20 cellular contexts compared by ENCODE assay signal in genomic region chr1:184716158-184716557, GRCh38.
"Had no signal": no experiment of that assay in that cellular context is flagged by ENCODE, and none has a peak within 500 bp of the region (broad histone marks: within the 10 kb centered on the region; RNA-seq: fewer than 3 reads in every experiment).

No MANE protein-coding gene starts in this region.

- H3K27me3 ChIP-seq: esophagus squamous epithelium, gastrocnemius medialis, heart right ventricle, suprapubic skin had no signal

- ATAC-seq: activated CD4-positive, CD25-positive, alpha-beta regulatory T cell treated with anti-CD3 and anti-CD28 coated beads, Interleukin-2, amount 50 U/mL, for 24 hours; activated CD8-positive, alpha-beta memory T cell treated with anti-CD3 and anti-CD28 coated beads, Interleukin-2, amount 10 ng/mL, durations not matched to agents 7 days and 5 days; gastrocnemius medialis; heart right ventricle; sciatic nerve; stimulated activated naive CD8-positive, alpha-beta T cell treated with anti-CD3 and anti-CD28 coated beads, Interleukin-15, Interleukin-2, amounts not matched to agents 100 U/mL and 50 U/mL, for 24 hours had no signal

- H3K4me3 ChIP-seq: esophagus squamous epithelium, gastrocnemius medialis, heart right ventricle, left ventricle myocardium inferior, suprapubic skin had no signal

- H3K27me3 Mint-ChIP-seq: activated CD8-positive, alpha-beta memory T cell treated with anti-CD3 and anti-CD28 coated beads, Interleukin-2, amount 10 ng/mL, durations not matched to agents 7 days and 5 days; activated naive CD8-positive, alpha-beta T cell; activated T-cell treated with anti-CD3 and anti-CD28 coated beads, Interleukin-2, amount 50 U/mL, for 24 hours; type B pancreatic cell had no signal

- H3K4me3 Mint-ChIP-seq: activated CD8-positive, alpha-beta memory T cell treated with anti-CD3 and anti-CD28 coated beads, Interleukin-2, amount 10 ng/mL, durations not matched to agents 7 days and 5 days; activated naive CD8-positive, alpha-beta T cell; activated T-cell treated with anti-CD3 and anti-CD28 coated beads, Interleukin-2, amount 50 U/mL, for 24 hours; type B pancreatic cell had no signal

- H3K9me3 Mint-ChIP-seq: activated T-cell treated with anti-CD3 and anti-CD28 coated beads, Interleukin-2, amount 50 U/mL, for 24 hours; type B pancreatic cell had no signal

- H3K4me1 Mint-ChIP-seq: activated CD8-positive, alpha-beta memory T cell treated with anti-CD3 and anti-CD28 coated beads, Interleukin-2, amount 10 ng/mL, durations not matched to agents 7 days and 5 days had no signal

- H3K4me1 ChIP-seq: esophagus squamous epithelium, gastrocnemius medialis, heart right ventricle, suprapubic skin had no signal

- DNase-seq: activated CD4-positive, alpha-beta T cell treated with anti-CD3 and anti-CD28 coated beads, Interleukin-2, amount 50 U/mL, for 48 hours; activated CD8-positive, alpha-beta memory T cell treated with anti-CD3 and anti-CD28 coated beads, Interleukin-2, amount 10 ng/mL, durations not matched to agents 7 days and 5 days; activated effector memory CD4-positive, alpha-beta T cell treated with anti-CD3 and anti-CD28 coated beads, Interleukin-2, amount 50 U/mL, for 16 hours; activated T-cell treated with anti-CD3 and anti-CD28 coated beads, Interleukin-2, amount 50 U/mL, for 24 hours; anterior cingulate cortex; esophagus squamous epithelium; gastrocnemius medialis; heart right ventricle; kidney; left ventricle myocardium inferior; mesenchymal stem cell; stimulated activated CD4-positive, alpha-beta T cell treated with anti-CD3 and anti-CD28 coated beads, Interleukin-4, amount 100 ng/mL, for 1 hour; stimulated activated CD8-positive, alpha-beta memory T cell treated with anti-CD3 and anti-CD28 coated beads, Interleukin-4, amount 100 ng/mL, for 48 hours; stimulated activated naive CD8-positive, alpha-beta T cell treated with anti-CD3 and anti-CD28 coated beads, Interleukin-15, Interleukin-2, amounts not matched to agents 100 U/mL and 50 U/mL, for 24 hours; T-helper 2 cell had no signal

- H3K27ac Mint-ChIP-seq: activated CD8-positive, alpha-beta memory T cell treated with anti-CD3 and anti-CD28 coated beads, Interleukin-2, amount 10 ng/mL, durations not matched to agents 7 days and 5 days; activated naive CD8-positive, alpha-beta T cell; activated T-cell treated with anti-CD3 and anti-CD28 coated beads, Interleukin-2, amount 50 U/mL, for 24 hours; type B pancreatic cell had no signal

- H3K9me3 ChIP-seq: esophagus squamous epithelium, gastrocnemius medialis, heart right ventricle, left ventricle myocardium inferior, suprapubic skin had no signal

- H3K27ac ChIP-seq: esophagus squamous epithelium, gastrocnemius medialis, heart right ventricle, left ventricle myocardium inferior, suprapubic skin had no signal
